Comparison of ENCODE assay signal across 8 cellular contexts in the genomic region with DNA sequence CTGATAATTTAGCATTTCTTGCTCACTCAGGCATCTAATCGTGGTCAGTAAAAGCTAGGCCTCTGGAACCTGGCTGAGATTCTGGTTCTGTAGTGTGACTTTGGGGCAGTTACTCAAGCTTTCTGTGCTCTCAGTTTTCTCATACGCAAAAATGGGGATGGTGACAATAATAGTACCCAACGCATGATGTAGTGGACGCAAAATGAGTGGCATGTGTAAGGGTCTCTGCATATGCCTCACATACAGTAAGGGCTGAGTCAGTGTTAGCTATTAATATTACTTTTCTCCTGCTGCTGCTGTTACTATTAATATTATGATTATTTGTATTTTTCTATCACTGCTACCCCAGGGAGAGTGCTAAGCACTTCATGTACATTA. TPM values are rescaled to one million over a fixed set of nuclear protein-coding genes. Genes with fewer than 3 reads are reported as not detected.
DNase-seq lines count a peak whose midpoint lies in the region; ATAC-seq and TF ChIP-seq lines count a peak whose summit lies in the region.

No MANE protein-coding gene starts in this region.

- ATAC-seq in IMR-90 (ENCODE audit: low read depth) (no peak), GM19467 (IDR thresholded peaks at IDR 0.05; ENCODE audit: unreplicated experiment) (no peak)

- 0 out of 2 replicates have a peak, but pooled peaks cover 4% of the 10 kb centered on the region for H3K9me1 ChIP-seq in IMR-90 (ENCODE audit: insufficient read depth, low read length)

- H2BK5ac ChIP-seq in IMR-90 (ENCODE audit: low read depth, low read length, poor library complexity, severe bottlenecking) = no peak overlapping the region

- H3K4ac ChIP-seq in IMR-90 (ENCODE audit: low read depth, low read length) = peak overlapping the region; percentile 79; the same call in 1 of the 2 replicates

- peaks cover 3% of the 10 kb centered on the region for H3K9me3 ChIP-seq in IMR-90 (ENCODE audit: control insufficient read depth, insufficient read depth, low read length)
- H3K9me3 ChIP-seq in mucosa of rectum (ENCODE audit: control insufficient read depth in 2 of 2, low read length in 2 of 2) = peaks cover 0 to 3% of the 10 kb centered on the region in 2 donors

- H3K36me3 ChIP-seq in IMR-90 (ENCODE audit: control insufficient read depth, insufficient read depth, low read length) = no peaks in the 10 kb centered on the region; the same call in 1 of the 2 replicates
- H3K36me3 ChIP-seq in mucosa of rectum (ENCODE audit: control insufficient read depth in 2 of 2, insufficient read depth in 2 of 2, low read length in 2 of 2) = no peaks in the 10 kb centered on the region

- peak overlapping the region; percentile 84 for H3K4me2 ChIP-seq in IMR-90 (ENCODE audit: low read depth, low read length)

- no peak overlapping the region for H3K27ac Mint-ChIP-seq in MCF 10A (ENCODE audit: low read depth, unreplicated experiment)

- H4K20me1 ChIP-seq in IMR-90 (ENCODE audit: insufficient read depth, low read length) = no peaks in the 10 kb centered on the region

- intact Hi-C loops in IMR-90 (cut with micrococcal nuclease) = loop anchor here (5.0 kb wide), 1 partner anchor 134 kb away; no protein-coding TSS in a partner anchor
- intact Hi-C loops in MCF 10A (cut with micrococcal nuclease) = no loop called here

- peaks cover 4% of the 10 kb centered on the region for H3K9me3 Mint-ChIP-seq in MCF 10A (ENCODE audit: unreplicated experiment)

- no peak for TF ChIP-seq RAD21 in IMR-90 (IDR thresholded peaks at IDR 0.05; ENCODE audit: low read length)

- peak overlapping the region; percentile 68; the same call in 1 of the 2 replicates for H3K14ac ChIP-seq in IMR-90 (replicated peaks; ENCODE audit: low read depth, low read length)

- no peak for DNase-seq in AG04449 (ENCODE audit: low read depth, low spot score)
- no peak for DNase-seq in IMR-90
- no peak for DNase-seq in MCF 10A (ENCODE audit: unreplicated experiment)
- DNase-seq in GOT3 (lab: John Stamatoyannopoulos, UW) = no peak
- no peak for DNase-seq in GM13976 (ENCODE audit: low spot score)
- DNase-seq in KG1 (lab: John Stamatoyannopoulos, UW) = no peak

- H2AK5ac ChIP-seq in IMR-90 (ENCODE audit: low read depth, low read length) = peak overlapping the region; percentile 50; the same call in 1 of the 2 replicates

- peak overlapping the region; percentile 6 for H2AK9ac ChIP-seq in IMR-90 (replicated peaks; ENCODE audit: low read depth, low read length, poor library complexity)

- H3K56ac ChIP-seq in IMR-90 (ENCODE audit: extremely low read depth, insufficient read depth, low read length) = peak overlapping the region; percentile 50; the same call in 1 of the 2 replicates

- H4K91ac ChIP-seq in IMR-90 (ENCODE audit: insufficient read depth, low read depth, low read length) = peak overlapping the region; percentile 67; the same call in 1 of the 2 replicates

- peaks cover 10% of the 10 kb centered on the region for H3K36me3 Mint-ChIP-seq in MCF 10A (ENCODE audit: insufficient read depth, unreplicated experiment)

- no peak for TF ChIP-seq POLR2A in IMR-90 (IDR thresholded peaks at IDR 0.05; ENCODE audit: low read depth, low read length)

- peaks cover 1% of the 10 kb centered on the region for H3K4me1 ChIP-seq in IMR-90 (ENCODE audit: control insufficient read depth, insufficient read depth, low read length)
- H3K4me1 ChIP-seq in mucosa of rectum (ENCODE audit: control insufficient read depth in 2 of 2, insufficient read depth in 2 of 2, low read length in 2 of 2) = peaks cover 2 to 9% of the 10 kb centered on the region in 2 donors

- H2AFZ ChIP-seq in IMR-90 (replicated peaks; ENCODE audit: low read length, poor library complexity) = peak overlapping the region; percentile 99

- WGBS in IMR-90 (ENCODE audit: extremely low coverage in 2 of 2, insufficient read length in 1 of 2), 2 experiments = 0% methylated on average over 1 of the region's 4 CpGs; no CpG with 5 or more reads in 1 of the 2 experiments

- H3K79me1 ChIP-seq in IMR-90 (ENCODE audit: low read depth in 1 of 2, low read length in 2 of 2) = peaks cover 23 to 37% of the 10 kb centered on the region in 2 experiments

- no peak overlapping the region for H4K5ac ChIP-seq in IMR-90 (ENCODE audit: low read depth, low read length)

- H3K27me3 Mint-ChIP-seq in MCF 10A (ENCODE audit: insufficient read depth, unreplicated experiment) = no peaks in the 10 kb centered on the region

- no peak overlapping the region for H3K23ac ChIP-seq in IMR-90 (ENCODE audit: low read depth, low read length)

- H3K4me3 ChIP-seq in AG04449 (ENCODE audit: low read depth, low read length) (peak overlapping the region; percentile 76), IMR-90 (ENCODE audit: insufficient read depth, low read depth, low read length) (peak overlapping the region; percentile 94), mucosa of rectum (ENCODE audit: low read length in 2 of 2) (peak overlapping the region; percentile 73 to 92)

- no peak overlapping the region for H2BK120ac ChIP-seq in IMR-90 (ENCODE audit: low read depth, low read length)

- H2BK20ac ChIP-seq in IMR-90 (ENCODE audit: low read depth, low read length) = no peak overlapping the region

- POLR2A ChIA-PET in AG04449 (lab: Yijun Ruan, JAX) (no interaction called here), IMR-90 (lab: Charles Lee; ENCODE audit: unreplicated experiment) (no interaction called here), MCF 10A (lab: Yijun Ruan, JAX) (interaction anchor here (0.6 to 3.7 kb wide), 26 partner anchors 9 to 1765 kb away, joined by 3 to 19 read pairs (median 4); a partner anchor contains a TSS)

- H3K27ac ChIP-seq in IMR-90 (ENCODE audit: insufficient read depth, low read length) = no peak overlapping the region; the same call in 1 of the 2 replicates
- no peak overlapping the region for H3K27ac ChIP-seq in mucosa of rectum (ENCODE audit: low read depth in 2 of 2, low read length in 2 of 2)

- TF ChIP-seq CTCF in AG04449 (IDR thresholded peaks at IDR 0.05; ENCODE audit: insufficient read depth, low read length, missing control alignments) (no peak), IMR-90 (conservative IDR thresholded peaks at IDR 0.05; ENCODE audit: low read depth, low read length) (no peak), MCF 10A (IDR thresholded peaks at IDR 0.05; ENCODE audit: unreplicated experiment) (no peak), GM13976 (IDR thresholded peaks at IDR 0.05; ENCODE audit: borderline replicate concordance, control extremely low read depth, extremely low read depth, insufficient read depth, missing control alignments) (no peak)

- H3K9ac ChIP-seq in IMR-90 (ENCODE audit: low read depth, low read length) = peak overlapping the region; percentile 86
- H3K9ac ChIP-seq in mucosa of rectum (ENCODE audit: low read depth in 1 of 2, low read length in 2 of 2) = peak overlapping the region; percentile 71 to 77

- peaks cover 15% of the 10 kb centered on the region for H3K4me1 Mint-ChIP-seq in MCF 10A (ENCODE audit: insufficient read depth, unreplicated experiment)

- in situ Hi-C loops in IMR-90 (cut with MboI; ENCODE audit: low sequenced_read_pairs) (loop anchor here (25.0 kb wide), 1 partner anchor 1771 kb away; a partner anchor contains a TSS), GM13976 (cut with MboI; ENCODE audit: low sequenced_read_pairs, unreplicated experiment) (loop anchor here (10.0 to 25.0 kb wide), 2 partner anchors 346 to 413 kb away; a partner anchor contains a TSS)

- peak overlapping the region; percentile 92 for H3K4me3 Mint-ChIP-seq in MCF 10A (ENCODE audit: unreplicated experiment)

- dilution Hi-C loops in IMR-90 (cut with HindIII; ENCODE audit: low sequenced_read_pairs, unreplicated experiment) = no loop called here

- CTCF ChIA-PET in AG04449 (lab: Yijun Ruan, JAX) = interaction anchor here (1.3 to 4.5 kb wide), 4 partner anchors 9 to 285 kb away, joined by 3 to 30 read pairs (median 6); no protein-coding TSS in a partner anchor
- CTCF ChIA-PET in IMR-90 (lab: Yijun Ruan, JAX) = interaction anchor here (1.8 kb wide), 1 partner anchor 9 kb away, joined by 15 read pairs; no protein-coding TSS in a partner anchor
- CTCF ChIA-PET in MCF 10A (lab: Yijun Ruan, JAX) = interaction anchor here (0.7 to 3.8 kb wide), 14 partner anchors 10 to 415 kb away, joined by 3 to 37 read pairs (median 4); a partner anchor contains a TSS

- H3K27me3 ChIP-seq in IMR-90 (ENCODE audit: control insufficient read depth, insufficient read depth, low read length) = no peaks in the 10 kb centered on the region
- no peaks in the 10 kb centered on the region for H3K27me3 ChIP-seq in mucosa of rectum (ENCODE audit: control insufficient read depth in 2 of 2, insufficient read depth in 2 of 2, low read length in 2 of 2)

- peak overlapping the region; percentile 55 to 59 for H4K8ac ChIP-seq in IMR-90 (ENCODE audit: low read depth in 2 of 2, low read length in 2 of 2)

- no peak overlapping the region for H2BK15ac ChIP-seq in IMR-90 (ENCODE audit: low read depth, low read length)

- H3K18ac ChIP-seq in IMR-90 (ENCODE audit: low read depth, low read length) = no peak overlapping the region

- no TSS peak for BruUV-seq in IMR-90 (replicated peaks; lab: Mats Ljungman, UMichigan)
- BruUV-seq in MCF 10A (replicated peaks; lab: Mats Ljungman, UMichigan) = no TSS peak

TF ChIP-seq in IMR-90, 13 proteins besides CTCF, POLR2A, EP300 and RAD21 (continues in another document):
- TF ChIP-seq, protein P1, sequence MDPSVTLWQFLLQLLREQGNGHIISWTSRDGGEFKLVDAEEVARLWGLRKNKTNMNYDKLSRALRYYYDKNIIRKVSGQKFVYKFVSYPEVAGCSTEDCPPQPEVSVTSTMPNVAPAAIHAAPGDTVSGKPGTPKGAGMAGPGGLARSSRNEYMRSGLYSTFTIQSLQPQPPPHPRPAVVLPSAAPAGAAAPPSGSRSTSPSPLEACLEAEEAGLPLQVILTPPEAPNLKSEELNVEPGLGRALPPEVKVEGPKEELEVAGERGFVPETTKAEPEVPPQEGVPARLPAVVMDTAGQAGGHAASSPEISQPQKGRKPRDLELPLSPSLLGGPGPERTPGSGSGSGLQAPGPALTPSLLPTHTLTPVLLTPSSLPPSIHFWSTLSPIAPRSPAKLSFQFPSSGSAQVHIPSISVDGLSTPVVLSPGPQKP (IDR thresholded peaks at IDR 0.05; ENCODE audit: borderline replicate concordance, low read depth, low read length) = no peak
- TF ChIP-seq RCOR1 (IDR thresholded peaks at IDR 0.05; ENCODE audit: insufficient replicate concordance, low read length) (no peak), MAZ (IDR thresholded peaks at IDR 0.05; ENCODE audit: borderline replicate concordance, low read depth, low read length) (no peak), CHD1 (IDR thresholded peaks at IDR 0.05; ENCODE audit: low read depth, low read length) (no peak), RFX5 (IDR thresholded peaks at IDR 0.05; ENCODE audit: low read depth, low read length) (no peak)

RNA-seq across cellular contexts. Expression of a gene that starts 0.7 kb away (rescaled TPM):
- total RNA-seq in IMR-90 (2012; rRNA removed) (6.6 and 12.2 TPM in 2 replicates), MCF 10A (2022) (5.2 and 6.0 TPM in 2 replicates)
- 4.1 and 4.9 TPM in 2 replicates for polyA plus RNA-seq in IMR-90 (2012; rRNA removed)
- 0.90 and 2.2 TPM in 2 replicates for polyA plus RNA-seq in IMR-90 (2012; cell fraction: cytosol; rRNA removed)
- polyA plus RNA-seq in IMR-90 (2012; cell fraction: nucleus; rRNA removed; ENCODE audit: low replicate concordance) = 0.63 and 2.9 TPM in 2 replicates

RNA-seq across cellular contexts. Expression of a gene that starts 17.5 kb away (rescaled TPM):
- total RNA-seq in IMR-90 (2012; rRNA removed) (64.2 and 80.7 TPM in 2 replicates), MCF 10A (2022) (18.6 TPM in 2 replicates)
- 84.0 and 108 TPM in 2 replicates for polyA plus RNA-seq in IMR-90 (2012; rRNA removed)
- polyA plus RNA-seq in IMR-90 (2012; cell fraction: cytosol; rRNA removed) = 66.3 and 83.3 TPM in 2 replicates
- 61.1 and 62.6 TPM in 2 replicates for polyA plus RNA-seq in IMR-90 (2012; cell fraction: nucleus; rRNA removed; ENCODE audit: low replicate concordance)
